8 cellular contexts compared by ENCODE assay signal in genomic region chr17:72030067-72030899, GRCh38.
DNase-seq lines count a peak whose midpoint lies in the region; ATAC-seq and TF ChIP-seq lines count a peak whose summit lies in the region.

No MANE protein-coding gene starts in this region.

- H3K9me3 Mint-ChIP-seq in stimulated activated naive CD8-positive, alpha-beta T cell treated with anti-CD3 and anti-CD28 coated beads, Interleukin-15, Interleukin-2, amounts not matched to agents 100 ng/mL and 50 ng/mL, for 24 hours = no peaks in the 10 kb centered on the region

- WGBS in liver = 6% methylated on average over 22 of the region's 22 CpGs

- H3K9me3 ChIP-seq in liver (ENCODE audit: control insufficient read depth in 4 of 4, low read length in 3 of 4) = no peaks in the 10 kb centered on the region

- H3K4me3 ChIP-seq in liver (ENCODE audit: low read depth in 1 of 3, low read length in 3 of 3) = peak overlapping the region; percentile 24 to 32 (median 30)

- H3K27ac Mint-ChIP-seq in stimulated activated naive CD8-positive, alpha-beta T cell treated with anti-CD3 and anti-CD28 coated beads, Interleukin-15, Interleukin-2, amounts not matched to agents 100 ng/mL and 50 ng/mL, for 24 hours = no peak overlapping the region

- ATAC-seq in GM19324 (IDR thresholded peaks at IDR 0.05; ENCODE audit: low FRiP score, unreplicated experiment) (peak; percentile 83), HG03342 (IDR thresholded peaks at IDR 0.05; ENCODE audit: unreplicated experiment) (peak; percentile 68)

- H3K4me1 ChIP-seq in liver (ENCODE audit: control insufficient read depth in 4 of 4, insufficient read depth in 4 of 4, low read length in 3 of 4) = peaks cover 0 to 8% (median 4%) of the 10 kb centered on the region in 4 donors

- peak; percentile 8 to 38 for TF ChIP-seq RAD21 in liver (IDR thresholded peaks at IDR 0.05)

- H3K36me3 ChIP-seq in liver (ENCODE audit: control insufficient read depth in 4 of 4, insufficient read depth in 3 of 4, low read depth in 1 of 4, low read length in 3 of 4) = no peaks in the 10 kb centered on the region

- H3K9ac ChIP-seq in liver (ENCODE audit: low read depth in 1 of 2, low read length in 2 of 2) = no peak overlapping the region

- no peak overlapping the region for H3K27ac ChIP-seq in liver (ENCODE audit: low read depth in 1 of 2, low read length in 2 of 2)

- peaks cover 17% of the 10 kb centered on the region for H3K4me1 Mint-ChIP-seq in stimulated activated naive CD8-positive, alpha-beta T cell treated with anti-CD3 and anti-CD28 coated beads, Interleukin-15, Interleukin-2, amounts not matched to agents 100 ng/mL and 50 ng/mL, for 24 hours (ENCODE audit: low read depth)

- H3K36me3 Mint-ChIP-seq in stimulated activated naive CD8-positive, alpha-beta T cell treated with anti-CD3 and anti-CD28 coated beads, Interleukin-15, Interleukin-2, amounts not matched to agents 100 ng/mL and 50 ng/mL, for 24 hours (ENCODE audit: low read depth) = no peaks in the 10 kb centered on the region

- H3K27me3 ChIP-seq in liver (ENCODE audit: control insufficient read depth in 4 of 4, insufficient read depth in 4 of 4, low read length in 3 of 4) = peaks cover 0 to 7% (median 2%) of the 10 kb centered on the region in 4 donors

- DNase-seq in DMS153 (lab: John Stamatoyannopoulos, UW) (peak; percentile 57), SHP77 (lab: John Stamatoyannopoulos, UW) (peak; percentile 42 to 56), dedifferentiated amniotic fluid mesenchymal stem cell (ENCODE audit: extremely low spot score) (peak; percentile 31)
- no peak for DNase-seq in NK-92 treated with Interleukin-12 subunit alpha and Interleukin-12 subunit beta, amount 100 ng/mL, for 24 hours (lab: John Stamatoyannopoulos, UW)

- TF ChIP-seq CTCF in liver (IDR thresholded peaks at IDR 0.05; ENCODE audit: low read depth, low read length, missing input control) = peak; percentile 25

- H3K27me3 Mint-ChIP-seq in stimulated activated naive CD8-positive, alpha-beta T cell treated with anti-CD3 and anti-CD28 coated beads, Interleukin-15, Interleukin-2, amounts not matched to agents 100 ng/mL and 50 ng/mL, for 24 hours = peaks cover 18% of the 10 kb centered on the region

- peak overlapping the region; percentile 48 for H3K4me3 Mint-ChIP-seq in stimulated activated naive CD8-positive, alpha-beta T cell treated with anti-CD3 and anti-CD28 coated beads, Interleukin-15, Interleukin-2, amounts not matched to agents 100 ng/mL and 50 ng/mL, for 24 hours

TF ChIP-seq in liver, 16 proteins besides CTCF, POLR2A, EP300 and RAD21:
- TF ChIP-seq NR2F2 (IDR thresholded peaks at IDR 0.05) (peak; percentile 32), JUND (IDR thresholded peaks at IDR 0.05) (no peak), GABPA (IDR thresholded peaks at IDR 0.05 in 1 of 2, conservative IDR thresholded peaks at IDR 0.05 in 1 of 2) (peak in 1 of 2 donors; percentile 18)
TF ChIP-seq in liver: peak in this region for 2.
